1 cellular context compared by ENCODE assay signal in genomic region chr9:87250205-87250604, GRCh38.
TF ChIP-seq lines count a peak whose summit lies in the region.

No MANE protein-coding gene starts in this region.

TF ChIP-seq in GM23338, 12 proteins besides CTCF, POLR2A, EP300 and RAD21 (continued from another document):
- TF ChIP-seq STAT1 (IDR thresholded peaks at IDR 0.05; ENCODE audit: unreplicated experiment), result no peak
- no peak for TF ChIP-seq EZH2 (IDR thresholded peaks at IDR 0.05; ENCODE audit: low read depth, unreplicated experiment)
- TF ChIP-seq ZNF114 (CRISPR knock-in tag; IDR thresholded peaks at IDR 0.05), result no peak
- TF ChIP-seq JUNB (IDR thresholded peaks at IDR 0.05; ENCODE audit: unreplicated experiment), result no peak
- TF ChIP-seq EZH2phosphoT487 (IDR thresholded peaks at IDR 0.05; ENCODE audit: unreplicated experiment), result no peak
- TF ChIP-seq NANOG (IDR thresholded peaks at IDR 0.05; ENCODE audit: borderline replicate concordance), result no peak
- TF ChIP-seq CREB1 (CRISPR knock-in tag; IDR thresholded peaks at IDR 0.05; ENCODE audit: low read depth), result no peak
- TF ChIP-seq, protein P1, sequence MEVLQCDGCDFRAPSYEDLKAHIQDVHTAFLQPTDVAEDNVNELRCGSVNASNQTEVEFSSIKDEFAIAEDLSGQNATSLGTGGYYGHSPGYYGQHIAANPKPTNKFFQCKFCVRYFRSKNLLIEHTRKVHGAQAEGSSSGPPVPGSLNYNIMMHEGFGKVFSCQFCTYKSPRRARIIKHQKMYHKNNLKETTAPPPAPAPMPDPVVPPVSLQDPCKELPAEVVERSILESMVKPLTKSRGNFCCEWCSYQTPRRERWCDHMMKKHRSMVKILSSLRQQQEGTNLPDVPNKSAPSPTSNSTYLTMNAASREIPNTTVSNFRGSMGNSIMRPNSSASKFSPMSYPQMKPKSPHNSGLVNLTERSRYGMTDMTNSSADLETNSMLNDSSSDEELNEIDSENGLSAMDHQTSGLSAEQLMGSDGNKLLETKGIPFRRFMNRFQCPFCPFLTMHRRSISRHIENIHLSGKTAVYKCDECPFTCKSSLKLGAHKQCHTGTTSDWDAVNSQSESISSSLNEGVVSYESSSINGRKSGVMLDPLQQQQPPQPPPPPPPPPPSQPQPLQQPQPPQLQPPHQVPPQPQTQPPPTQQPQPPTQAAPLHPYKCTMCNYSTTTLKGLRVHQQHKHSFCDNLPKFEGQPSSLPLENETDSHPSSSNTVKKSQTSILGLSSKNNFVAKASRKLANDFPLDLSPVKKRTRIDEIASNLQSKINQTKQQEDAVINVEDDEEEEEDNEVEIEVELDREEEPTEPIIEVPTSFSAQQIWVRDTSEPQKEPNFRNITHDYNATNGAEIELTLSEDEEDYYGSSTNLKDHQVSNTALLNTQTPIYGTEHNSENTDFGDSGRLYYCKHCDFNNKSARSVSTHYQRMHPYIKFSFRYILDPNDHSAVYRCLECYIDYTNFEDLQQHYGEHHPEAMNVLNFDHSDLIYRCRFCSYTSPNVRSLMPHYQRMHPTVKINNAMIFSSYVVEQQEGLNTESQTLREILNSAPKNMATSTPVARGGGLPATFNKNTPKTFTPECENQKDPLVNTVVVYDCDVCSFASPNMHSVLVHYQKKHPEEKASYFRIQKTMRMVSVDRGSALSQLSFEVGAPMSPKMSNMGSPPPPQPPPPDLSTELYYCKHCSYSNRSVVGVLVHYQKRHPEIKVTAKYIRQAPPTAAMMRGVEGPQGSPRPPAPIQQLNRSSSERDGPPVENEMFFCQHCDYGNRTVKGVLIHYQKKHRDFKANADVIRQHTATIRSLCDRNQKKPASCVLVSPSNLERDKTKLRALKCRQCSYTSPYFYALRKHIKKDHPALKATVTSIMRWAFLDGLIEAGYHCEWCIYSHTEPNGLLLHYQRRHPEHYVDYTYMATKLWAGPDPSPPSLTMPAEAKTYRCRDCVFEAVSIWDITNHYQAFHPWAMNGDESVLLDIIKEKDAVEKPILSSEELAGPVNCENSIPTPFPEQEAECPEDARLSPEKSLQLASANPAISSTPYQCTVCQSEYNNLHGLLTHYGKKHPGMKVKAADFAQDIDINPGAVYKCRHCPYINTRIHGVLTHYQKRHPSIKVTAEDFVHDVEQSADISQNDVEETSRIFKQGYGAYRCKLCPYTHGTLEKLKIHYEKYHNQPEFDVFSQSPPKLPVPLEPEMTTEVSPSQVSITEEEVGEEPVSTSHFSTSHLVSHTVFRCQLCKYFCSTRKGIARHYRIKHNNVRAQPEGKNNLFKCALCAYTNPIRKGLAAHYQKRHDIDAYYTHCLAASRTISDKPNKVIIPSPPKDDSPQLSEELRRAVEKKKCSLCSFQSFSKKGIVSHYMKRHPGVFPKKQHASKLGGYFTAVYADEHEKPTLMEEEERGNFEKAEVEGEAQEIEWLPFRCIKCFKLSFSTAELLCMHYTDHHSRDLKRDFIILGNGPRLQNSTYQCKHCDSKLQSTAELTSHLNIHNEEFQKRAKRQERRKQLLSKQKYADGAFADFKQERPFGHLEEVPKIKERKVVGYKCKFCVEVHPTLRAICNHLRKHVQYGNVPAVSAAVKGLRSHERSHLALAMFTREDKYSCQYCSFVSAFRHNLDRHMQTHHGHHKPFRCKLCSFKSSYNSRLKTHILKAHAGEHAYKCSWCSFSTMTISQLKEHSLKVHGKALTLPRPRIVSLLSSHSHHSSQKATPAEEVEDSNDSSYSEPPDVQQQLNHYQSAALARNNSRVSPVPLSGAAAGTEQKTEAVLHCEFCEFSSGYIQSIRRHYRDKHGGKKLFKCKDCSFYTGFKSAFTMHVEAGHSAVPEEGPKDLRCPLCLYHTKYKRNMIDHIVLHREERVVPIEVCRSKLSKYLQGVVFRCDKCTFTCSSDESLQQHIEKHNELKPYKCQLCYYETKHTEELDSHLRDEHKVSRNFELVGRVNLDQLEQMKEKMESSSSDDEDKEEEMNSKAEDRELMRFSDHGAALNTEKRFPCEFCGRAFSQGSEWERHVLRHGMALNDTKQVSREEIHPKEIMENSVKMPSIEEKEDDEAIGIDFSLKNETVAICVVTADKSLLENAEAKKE (CRISPR knock-in tag; IDR thresholded peaks at IDR 0.05), result no peak
- TF ChIP-seq, protein P2, sequence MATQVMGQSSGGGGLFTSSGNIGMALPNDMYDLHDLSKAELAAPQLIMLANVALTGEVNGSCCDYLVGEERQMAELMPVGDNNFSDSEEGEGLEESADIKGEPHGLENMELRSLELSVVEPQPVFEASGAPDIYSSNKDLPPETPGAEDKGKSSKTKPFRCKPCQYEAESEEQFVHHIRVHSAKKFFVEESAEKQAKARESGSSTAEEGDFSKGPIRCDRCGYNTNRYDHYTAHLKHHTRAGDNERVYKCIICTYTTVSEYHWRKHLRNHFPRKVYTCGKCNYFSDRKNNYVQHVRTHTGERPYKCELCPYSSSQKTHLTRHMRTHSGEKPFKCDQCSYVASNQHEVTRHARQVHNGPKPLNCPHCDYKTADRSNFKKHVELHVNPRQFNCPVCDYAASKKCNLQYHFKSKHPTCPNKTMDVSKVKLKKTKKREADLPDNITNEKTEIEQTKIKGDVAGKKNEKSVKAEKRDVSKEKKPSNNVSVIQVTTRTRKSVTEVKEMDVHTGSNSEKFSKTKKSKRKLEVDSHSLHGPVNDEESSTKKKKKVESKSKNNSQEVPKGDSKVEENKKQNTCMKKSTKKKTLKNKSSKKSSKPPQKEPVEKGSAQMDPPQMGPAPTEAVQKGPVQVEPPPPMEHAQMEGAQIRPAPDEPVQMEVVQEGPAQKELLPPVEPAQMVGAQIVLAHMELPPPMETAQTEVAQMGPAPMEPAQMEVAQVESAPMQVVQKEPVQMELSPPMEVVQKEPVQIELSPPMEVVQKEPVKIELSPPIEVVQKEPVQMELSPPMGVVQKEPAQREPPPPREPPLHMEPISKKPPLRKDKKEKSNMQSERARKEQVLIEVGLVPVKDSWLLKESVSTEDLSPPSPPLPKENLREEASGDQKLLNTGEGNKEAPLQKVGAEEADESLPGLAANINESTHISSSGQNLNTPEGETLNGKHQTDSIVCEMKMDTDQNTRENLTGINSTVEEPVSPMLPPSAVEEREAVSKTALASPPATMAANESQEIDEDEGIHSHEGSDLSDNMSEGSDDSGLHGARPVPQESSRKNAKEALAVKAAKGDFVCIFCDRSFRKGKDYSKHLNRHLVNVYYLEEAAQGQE (IDR thresholded peaks at IDR 0.05; ENCODE audit: unreplicated experiment), result no peak
- TF ChIP-seq POLR2AphosphoS5 (IDR thresholded peaks at IDR 0.05; ENCODE audit: low read depth), result no peak
- TF ChIP-seq ZNF331 (CRISPR knock-in tag; IDR thresholded peaks at IDR 0.05; ENCODE audit: low read depth), result no peak
